In the genomic region with DNA sequence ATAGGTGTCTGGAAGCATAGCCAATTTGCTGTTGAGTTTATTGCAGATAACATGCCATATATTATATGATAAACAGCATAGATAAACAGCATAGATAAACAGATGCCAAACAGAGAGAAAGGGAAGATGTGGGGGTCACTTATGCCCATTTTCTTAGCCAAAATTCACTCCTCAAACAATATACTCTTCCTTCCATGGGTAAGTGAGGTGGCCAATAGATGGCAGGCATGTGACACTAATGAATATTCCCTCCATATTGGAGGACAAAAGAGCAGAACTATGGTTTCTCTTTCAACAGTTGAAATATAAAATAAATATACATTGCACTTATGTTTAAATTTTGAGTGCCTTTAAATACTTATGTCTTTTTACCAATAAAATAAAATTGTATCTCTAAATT, we compare ENCODE assay signal across 8 cellular contexts.
A peak's percentile ranks its signal among the peaks of the same experiment; 100 is the strongest.
DNase-seq lines count a peak whose midpoint lies in the region; ATAC-seq and TF ChIP-seq lines count a peak whose summit lies in the region.

No MANE protein-coding gene starts in this region.

- H3K4me1 Mint-ChIP-seq in glutamatergic neuron (ENCODE audit: low read depth, unreplicated experiment): no peaks in the 10 kb centered on the region
- no peaks in the 10 kb centered on the region for H3K4me1 Mint-ChIP-seq in stimulated activated naive B cell treated with anti-CD40 and anti-IgM and Interleukin-4, amounts not matched to agents 10 μg/mL and 1 μg/mL and 100 μg/mL, for 72 hours

- TF ChIP-seq CTCF in A673 (conservative IDR thresholded peaks at IDR 0.05; ENCODE audit: low read depth, low read length) (peak; percentile 47), OCI-LY3 (IDR thresholded peaks at IDR 0.05; ENCODE audit: low read depth, low read length) (peak; percentile 54), glutamatergic neuron (IDR thresholded peaks at IDR 0.05; ENCODE audit: partially characterized antibody, unreplicated experiment) (peak; percentile 20), coronary artery (IDR thresholded peaks at IDR 0.05) (no peak)

- H3K36me3 ChIP-seq in A673 (ENCODE audit: insufficient read depth, low read length, poor library complexity, severe bottlenecking) (no peaks in the 10 kb centered on the region), H7 (replicated peaks; ENCODE audit: control insufficient read depth, insufficient read depth, low read length) (no peaks in the 10 kb centered on the region), OCI-LY3 (replicated peaks; ENCODE audit: low read depth, low read length) (no peaks in the 10 kb centered on the region)

- BruUV-seq in A673 (replicated peaks; lab: Mats Ljungman, UMichigan): no TSS peak

- H3K4me3 Mint-ChIP-seq in glutamatergic neuron (ENCODE audit: unreplicated experiment): no peak overlapping the region
- no peak overlapping the region for H3K4me3 Mint-ChIP-seq in stimulated activated naive B cell treated with anti-CD40 and anti-IgM and Interleukin-4, amounts not matched to agents 10 μg/mL and 1 μg/mL and 100 μg/mL, for 72 hours

- no peak overlapping the region for H3K27ac ChIP-seq in A673 (ENCODE audit: low read depth, low read length, poor library complexity, severe bottlenecking)
- H3K27ac ChIP-seq in OCI-LY3 (ENCODE audit: low read length): no peak overlapping the region
- no peak overlapping the region for H3K27ac ChIP-seq in coronary artery

- no peak overlapping the region for H3K9ac ChIP-seq in OCI-LY3 (ENCODE audit: low read length)

- CTCF ChIA-PET in A673 (lab: Charles Lee): no interaction called here

- DNase-seq in A673 (ENCODE audit: low spot score) (peak; percentile 14), H7 (peak; percentile 19), glutamatergic neuron (peak; percentile 14), coronary artery (ENCODE audit: low spot score) (no peak)
- DNase-seq in activated naive CD4-positive, alpha-beta T cell treated with Interleukin-2 at 50 U/mL for 16 hours: no peak
- no peak for DNase-seq in stimulated activated naive B cell treated with anti-CD40 and anti-IgM and Interleukin-4, amounts not matched to agents 10 μg/mL and 1 μg/mL and 100 μg/mL, for 72 hours

- H3K4me3 ChIP-seq in A673 (ENCODE audit: low read depth, low read length, poor library complexity, severe bottlenecking): no peak overlapping the region
- H3K4me3 ChIP-seq in H7 (ENCODE audit: insufficient read depth, low read depth, low read length): no peak overlapping the region
- H3K4me3 ChIP-seq in OCI-LY3 (ENCODE audit: low read length): no peak overlapping the region
- no peak overlapping the region for H3K4me3 ChIP-seq in coronary artery

- no peaks in the 10 kb centered on the region for H3K27me3 ChIP-seq in A673 (replicated peaks; ENCODE audit: insufficient read depth, low read depth, low read length, poor library complexity)
- no peaks in the 10 kb centered on the region for H3K27me3 ChIP-seq in H7 (ENCODE audit: control insufficient read depth, insufficient read depth, low read length)
- no peaks in the 10 kb centered on the region for H3K27me3 ChIP-seq in OCI-LY3 (ENCODE audit: low read depth, low read length)

- no peaks in the 10 kb centered on the region for H3K79me2 ChIP-seq in OCI-LY3 (ENCODE audit: low read length)

- H3K27me3 Mint-ChIP-seq in glutamatergic neuron (ENCODE audit: unreplicated experiment): no peaks in the 10 kb centered on the region
- H3K27me3 Mint-ChIP-seq in stimulated activated naive B cell treated with anti-CD40 and anti-IgM and Interleukin-4, amounts not matched to agents 10 μg/mL and 1 μg/mL and 100 μg/mL, for 72 hours: no peaks in the 10 kb centered on the region

- H3K9me3 ChIP-seq in A673 (ENCODE audit: low read depth, low read length, poor library complexity, severe bottlenecking): no peaks in the 10 kb centered on the region
- no peaks in the 10 kb centered on the region for H3K9me3 ChIP-seq in OCI-LY3 (ENCODE audit: insufficient read depth, low read length)

- POLR2A ChIA-PET in A673 (lab: Charles Lee; ENCODE audit: low non-redundant PET): no interaction called here

- no peaks in the 10 kb centered on the region for H3K4me1 ChIP-seq in A673 (ENCODE audit: insufficient read depth, low read length, poor library complexity, severe bottlenecking)
- H3K4me1 ChIP-seq in OCI-LY3 (ENCODE audit: low read length): peaks cover 15% of the 10 kb centered on the region

- no peak overlapping the region for H3K4me2 ChIP-seq in OCI-LY3 (ENCODE audit: low read length)

- ATAC-seq in HG03139 (IDR thresholded peaks at IDR 0.05; ENCODE audit: unreplicated experiment): no peak
- no peak for ATAC-seq in stimulated activated naive B cell treated with anti-CD40 and anti-IgM and Interleukin-4, amounts not matched to agents 10 μg/mL and 1 μg/mL and 100 μg/mL, for 72 hours (replicated peaks)

- H3K9me3 Mint-ChIP-seq in glutamatergic neuron (ENCODE audit: unreplicated experiment): peaks cover 2% of the 10 kb centered on the region
- H3K9me3 Mint-ChIP-seq in stimulated activated naive B cell treated with anti-CD40 and anti-IgM and Interleukin-4, amounts not matched to agents 10 μg/mL and 1 μg/mL and 100 μg/mL, for 72 hours: peaks cover 3 to 8% of the 10 kb centered on the region in 2 donors

- H2AFZ ChIP-seq in OCI-LY3 (ENCODE audit: low read depth, low read length): no peak overlapping the region

- no peaks in the 10 kb centered on the region for H3K36me3 Mint-ChIP-seq in glutamatergic neuron (ENCODE audit: unreplicated experiment)
- H3K36me3 Mint-ChIP-seq in stimulated activated naive B cell treated with anti-CD40 and anti-IgM and Interleukin-4, amounts not matched to agents 10 μg/mL and 1 μg/mL and 100 μg/mL, for 72 hours: no peaks in the 10 kb centered on the region

- intact Hi-C loops in A673 (cut with micrococcal nuclease; ENCODE audit: unreplicated experiment): no loop called here

- no peak overlapping the region for H3K27ac Mint-ChIP-seq in glutamatergic neuron (ENCODE audit: unreplicated experiment)
- no peak overlapping the region for H3K27ac Mint-ChIP-seq in stimulated activated naive B cell treated with anti-CD40 and anti-IgM and Interleukin-4, amounts not matched to agents 10 μg/mL and 1 μg/mL and 100 μg/mL, for 72 hours

- H4K20me1 ChIP-seq in OCI-LY3 (ENCODE audit: insufficient read depth, low read length): no peaks in the 10 kb centered on the region

Comparison
In these comparisons a context has a peak if more than half of its experiments do, and no peak if none do; other contexts are left out.
1. DNase-seq: peak in A673 (single experiment), H7 (single experiment) and glutamatergic neuron (single experiment); none in activated naive CD4-positive, alpha-beta T cell treated with Interleukin-2 at 50 U/mL for 16 hours (single experiment), coronary artery (single experiment) and stimulated activated naive B cell treated with anti-CD40 and anti-IgM and Interleukin-4, amounts not matched to agents 10 μg/mL and 1 μg/mL and 100 μg/mL, for 72 hours (single experiment).